ENCODE assay signal across 9 cellular contexts in the genomic region with DNA sequence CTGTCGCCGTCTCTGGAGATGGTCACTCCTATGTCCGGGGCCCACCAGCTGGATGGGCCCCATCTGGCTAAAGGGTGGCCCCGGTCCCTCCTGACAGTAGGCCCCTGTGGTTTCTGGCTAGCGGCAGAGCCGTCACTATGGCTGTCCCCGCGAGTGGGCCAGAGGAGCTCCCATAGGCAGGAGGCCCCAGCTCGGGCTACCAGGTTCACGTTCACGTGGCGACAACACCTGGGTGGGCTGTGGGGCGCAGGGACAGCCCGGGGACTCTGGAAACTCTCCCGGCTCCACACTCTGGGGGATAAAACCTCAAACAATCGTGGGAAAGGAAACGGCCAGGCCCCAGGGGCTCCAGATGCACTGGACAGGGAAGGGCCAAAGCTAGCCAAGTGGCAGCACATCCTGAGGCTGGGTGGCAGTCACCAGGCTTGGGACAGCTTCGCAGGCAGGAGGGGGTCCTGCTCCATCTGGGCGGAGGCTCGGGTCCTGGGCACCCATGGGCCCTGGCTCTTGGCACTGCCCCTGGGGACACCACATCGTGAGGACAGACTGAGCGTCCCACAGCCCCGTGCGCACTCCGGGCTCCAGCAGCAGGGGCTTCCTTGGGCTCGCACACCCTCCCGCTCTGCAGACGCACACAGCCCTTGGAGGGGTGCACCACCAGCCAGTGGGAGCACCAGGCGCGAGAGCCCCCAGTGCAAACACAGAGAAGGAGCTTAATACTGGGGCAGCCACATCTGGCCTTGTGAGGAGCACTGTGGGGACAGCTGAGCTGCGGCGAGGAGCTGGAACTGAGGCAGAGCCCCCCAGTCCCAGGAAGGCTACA. TPM values are rescaled to one million over a fixed set of nuclear protein-coding genes. Genes with fewer than 3 reads are reported as not detected.
DNase-seq lines count a peak whose midpoint lies in the region; ATAC-seq and TF ChIP-seq lines count a peak whose summit lies in the region.
"Had no signal": no experiment of that assay in that cellular context is flagged by ENCODE, and none has a peak within 500 bp of the region (broad histone marks: within the 10 kb centered on the region; RNA-seq: fewer than 3 reads in every experiment).

No MANE protein-coding gene starts in this region.

- peak overlapping the region; percentile 38 to 51 for H3K9ac ChIP-seq in duodenal mucosa (ENCODE audit: low read depth in 1 of 2, low read length in 2 of 2)

- H3K4me3 ChIP-seq in HL-60 (replicated peaks; ENCODE audit: insufficient read depth, low read length) = peak overlapping the region; percentile 12
- peak overlapping the region; percentile 32 to 47 for H3K4me3 ChIP-seq in duodenal mucosa (ENCODE audit: low read depth in 1 of 2, low read length in 2 of 2)
- peak overlapping the region; percentile 17 to 96 (median 86) for H3K4me3 ChIP-seq in spleen

- no peaks in the 10 kb centered on the region for H3K27me3 Mint-ChIP-seq in activated CD4-positive, alpha-beta T cell treated with anti-CD3 and anti-CD28 coated beads, Interleukin-2, amount 10 ng/mL, durations not matched to agents 7 days and 5 days

- CTCF ChIA-PET in activated CD4-positive, alpha-beta T cell treated with anti-CD3 and anti-CD28 coated beads, Interleukin-2, amount 10 ng/mL, durations not matched to agents 7 days and 5 days (lab: Charles Lee) = interaction anchor here (0.8 to 2.1 kb wide), 4 partner anchors 7 to 36 kb away, joined by 3 to 11 read pairs (median 4); no protein-coding TSS in a partner anchor

- TF ChIP-seq POLR2A in spleen (IDR thresholded peaks at IDR 0.05) = no peak

- H3K27me3 ChIP-seq in HL-60 (ENCODE audit: insufficient read depth, poor library complexity, severe bottlenecking) (no peaks in the 10 kb centered on the region), duodenal mucosa (ENCODE audit: control insufficient read depth in 1 of 2, insufficient read depth in 2 of 2, low read length in 2 of 2) (no peaks in the 10 kb centered on the region), spleen (replicated peaks in 1 of 7) (no peaks in the 10 kb centered on the region)

- DNase-seq in HL-60 (ENCODE audit: low read depth in 1 of 2, low spot score in 1 of 2) (no peak), spleen (peak; percentile 88), A172 (ENCODE audit: low spot score) (no peak), omental fat pad (ENCODE audit: low spot score) (no peak), NCI-H2029 treated with DMSO at 0.1 percent for 48 hours (lab: John Stamatoyannopoulos, UW) (no peak)
- DNase-seq in activated CD4-positive, alpha-beta T cell treated with anti-CD3 and anti-CD28 coated beads, Interleukin-2, amount 10 ng/mL, durations not matched to agents 7 days and 5 days = no peak

- peaks cover 8 to 50% of the 10 kb centered on the region in 2 donors for H3K4me1 ChIP-seq in duodenal mucosa (ENCODE audit: control insufficient read depth in 1 of 2, insufficient read depth in 2 of 2, low read length in 2 of 2)
- H3K4me1 ChIP-seq in spleen = peaks cover 64 to 94% (median 87%) of the 10 kb centered on the region in 6 donors

- ATAC-seq in HG03025 (IDR thresholded peaks at IDR 0.05; ENCODE audit: low FRiP score, unreplicated experiment) (no peak), omental fat pad (ENCODE audit: low FRiP score) (no peak)

- 30 to 54% (median 49%) methylated on average over 21 to 32 of the region's 32 CpGs for WGBS in spleen, 5 donors

- intact Hi-C loops in spleen (cut with DNase I; ENCODE audit: low total_unique reads) = loop anchor here (10.0 kb wide), 2 partner anchors 47 to 127 kb away; partner anchors contain the start of genes CYBA and ZC3H18

- H3K36me3 ChIP-seq in duodenal mucosa (ENCODE audit: control insufficient read depth in 1 of 2, insufficient read depth in 2 of 2, low read length in 2 of 2) (peaks cover 5 to 18% of the 10 kb centered on the region in 2 donors), spleen (peaks cover 0 to 48% (median 33%) of the 10 kb centered on the region in 6 donors)

- H3K4me3 Mint-ChIP-seq in activated CD4-positive, alpha-beta T cell treated with anti-CD3 and anti-CD28 coated beads, Interleukin-2, amount 10 ng/mL, durations not matched to agents 7 days and 5 days = peak overlapping the region; percentile 85

- peaks cover 65% of the 10 kb centered on the region for H3K36me3 Mint-ChIP-seq in activated CD4-positive, alpha-beta T cell treated with anti-CD3 and anti-CD28 coated beads, Interleukin-2, amount 10 ng/mL, durations not matched to agents 7 days and 5 days (ENCODE audit: low read depth)

- TF ChIP-seq CTCF in HL-60 (IDR thresholded peaks at IDR 0.05; ENCODE audit: insufficient read depth, low read length) = no peak
- no peak for TF ChIP-seq CTCF in spleen (IDR thresholded peaks at IDR 0.05 in 8 of 11, conservative IDR thresholded peaks at IDR 0.05 in 3 of 11)
- TF ChIP-seq CTCF in omental fat pad (IDR thresholded peaks at IDR 0.05) = no peak

- POLR2A ChIA-PET in activated CD4-positive, alpha-beta T cell treated with anti-CD3 and anti-CD28 coated beads, Interleukin-2, amount 10 ng/mL, durations not matched to agents 7 days and 5 days (lab: Charles Lee) = no interaction called here

- peak overlapping the region; percentile 98 for H3K27ac Mint-ChIP-seq in activated CD4-positive, alpha-beta T cell treated with anti-CD3 and anti-CD28 coated beads, Interleukin-2, amount 10 ng/mL, durations not matched to agents 7 days and 5 days

- H3K9me3 ChIP-seq in duodenal mucosa (ENCODE audit: control insufficient read depth in 1 of 2, low read length in 2 of 2) = no peaks in the 10 kb centered on the region
- H3K9me3 ChIP-seq in spleen = no peaks in the 10 kb centered on the region

- H3K4me1 Mint-ChIP-seq in activated CD4-positive, alpha-beta T cell treated with anti-CD3 and anti-CD28 coated beads, Interleukin-2, amount 10 ng/mL, durations not matched to agents 7 days and 5 days = peaks cover 58% of the 10 kb centered on the region

- H3K9me3 Mint-ChIP-seq in activated CD4-positive, alpha-beta T cell treated with anti-CD3 and anti-CD28 coated beads, Interleukin-2, amount 10 ng/mL, durations not matched to agents 7 days and 5 days = no peaks in the 10 kb centered on the region

- H3K27ac ChIP-seq in HL-60 (replicated peaks) = peak overlapping the region; percentile 94
- peak overlapping the region; percentile 73 for H3K27ac ChIP-seq in duodenal mucosa (ENCODE audit: low read depth, low read length)
- H3K27ac ChIP-seq in spleen = peak overlapping the region; percentile 90 to 98 (median 94)

RNA-seq across cellular contexts. Expression of gene RNF166, which starts 4.5 kb away (rescaled TPM):
- total RNA-seq in activated CD4-positive, alpha-beta T cell treated with anti-CD3 and anti-CD28 coated beads, Interleukin-2, amount 10 ng/mL, durations not matched to agents 7 days and 5 days = 100 to 1,000 TPM; 214 to 234 TPM
- 100 to 1,000 TPM in 3 of 7 donors, 10 to 100 TPM in 4; 63.7 to 135 (median 99.1) TPM for total RNA-seq in spleen
- 100 to 1,000 TPM in 1 of 3 donors, 10 to 100 TPM in 2; 55.7 to 132 (median 75.1) TPM for polyA plus RNA-seq in spleen
- 43.6 and 51.2 TPM in 2 replicates for total RNA-seq in A172 (2014; rRNA removed; shearing (Covaris generic))
- 10 to 100 TPM; 13.5 to 36.4 (median 20.2) TPM for total RNA-seq in omental fat pad

RNA-seq across cellular contexts. Expression of gene CTU2, which starts 4.6 kb away (rescaled TPM):
- 10 to 100 TPM; 20.5 to 27.2 TPM for total RNA-seq in activated CD4-positive, alpha-beta T cell treated with anti-CD3 and anti-CD28 coated beads, Interleukin-2, amount 10 ng/mL, durations not matched to agents 7 days and 5 days
- total RNA-seq in spleen (10 to 100 TPM in 4 of 7 donors, 1 to 10 TPM in 3; 7.2 to 28.2 (median 11.7) TPM), omental fat pad (10 to 100 TPM in 2 of 4 donors, 1 to 10 TPM in 2; 6.8 to 23.7 (median 10.2) TPM)
- 10 to 100 TPM; 16.6 to 24.5 (median 16.8) TPM for polyA plus RNA-seq in spleen
- 20.5 and 21.2 TPM in 2 replicates for total RNA-seq in A172 (2014; rRNA removed; shearing (Covaris generic))

RNA-seq across cellular contexts. Expression of gene SNAI3, which starts 15.4 kb away (rescaled TPM):
- 10 to 100 TPM; 21.0 to 24.2 TPM for total RNA-seq in activated CD4-positive, alpha-beta T cell treated with anti-CD3 and anti-CD28 coated beads, Interleukin-2, amount 10 ng/mL, durations not matched to agents 7 days and 5 days
- total RNA-seq in spleen (1 to 10 TPM; 4.8 to 7.6 (median 6.0) TPM), omental fat pad (1 to 10 TPM in 2 of 4 donors, under 1 TPM in 2; 0.37 to 2.3 (median 0.99) TPM)
- polyA plus RNA-seq in spleen = 1 to 10 TPM; 5.6 to 7.8 (median 7.1) TPM
- not detected in 2 replicates for total RNA-seq in A172 (2014; rRNA removed; shearing (Covaris generic))
- total RNA-seq: RPMI7951 had no signal

RNA-seq across cellular contexts. Expression of gene MVD, which starts 38.9 kb away (rescaled TPM):
- total RNA-seq in activated CD4-positive, alpha-beta T cell treated with anti-CD3 and anti-CD28 coated beads, Interleukin-2, amount 10 ng/mL, durations not matched to agents 7 days and 5 days = 10 to 100 TPM; 65.3 to 72.3 TPM
- total RNA-seq in spleen (10 to 100 TPM; 24.1 to 49.3 (median 35.1) TPM), omental fat pad (10 to 100 TPM; 10.9 to 27.5 (median 16.3) TPM)
- polyA plus RNA-seq in spleen = 10 to 100 TPM; 35.1 to 74.9 (median 57.3) TPM
- 53.8 and 56.3 TPM in 2 replicates for total RNA-seq in A172 (2014; rRNA removed; shearing (Covaris generic))

RNA-seq across cellular contexts. Expression of gene CYBA, which starts 50.9 kb away (rescaled TPM):
- total RNA-seq in activated CD4-positive, alpha-beta T cell treated with anti-CD3 and anti-CD28 coated beads, Interleukin-2, amount 10 ng/mL, durations not matched to agents 7 days and 5 days = 100 to 1,000 TPM; 486 to 586 TPM
- 100 to 1,000 TPM; 557 to 820 (median 628) TPM for total RNA-seq in spleen
- polyA plus RNA-seq in spleen = 100 to 1,000 TPM; 649 to 925 (median 917) TPM
- 0.19 TPM in 1 of 2 replicates, not detected in the other for total RNA-seq in A172 (2014; rRNA removed; shearing (Covaris generic))
- total RNA-seq in omental fat pad = 100 to 1,000 TPM; 174 to 329 (median 245) TPM

Comparison
In these comparisons a context has a peak if more than half of its experiments do, and no peak if none do; other contexts are left out.
1. H3K4me3 ChIP-seq: peak in every context shown above with its lines; median percentile 86 in spleen; 40 in duodenal mucosa; 12 in HL-60.